22 cellular contexts compared by ENCODE assay signal in genomic region chr10:93754761-93755160, GRCh38. TPM values are rescaled to one million over a fixed set of nuclear protein-coding genes. Genes with fewer than 3 reads are reported as not detected.
"Had no signal": no experiment of that assay in that cellular context is flagged by ENCODE, and none has a peak within 500 bp of the region (broad histone marks: within the 10 kb centered on the region; RNA-seq: fewer than 3 reads in every experiment).

No MANE protein-coding gene starts in this region.

- H3K4me3 ChIP-seq: breast epithelium, hepatocyte, left ventricle myocardium inferior, right lobe of liver, upper lobe of left lung had no signal

- H3K4me3 Mint-ChIP-seq: activated CD4-positive, alpha-beta memory T cell treated with anti-CD3 and anti-CD28 coated beads for 36 hours; activated naive CD8-positive, alpha-beta T cell treated with anti-CD3 and anti-CD28 coated beads for 36 hours; nephron; stimulated activated naive B cell treated with anti-CD40 and anti-IgM and Interleukin-4, amounts not matched to agents 10 μg/mL and 1 μg/mL and 100 μg/mL, for 72 hours had no signal

- H3K36me3 Mint-ChIP-seq: activated CD4-positive, alpha-beta memory T cell treated with anti-CD3 and anti-CD28 coated beads for 36 hours; activated naive CD8-positive, alpha-beta T cell treated with anti-CD3 and anti-CD28 coated beads for 36 hours; stimulated activated naive B cell treated with anti-CD40 and anti-IgM and Interleukin-4, amounts not matched to agents 10 μg/mL and 1 μg/mL and 100 μg/mL, for 72 hours had no signal

- ATAC-seq: right lobe of liver; stimulated activated naive B cell treated with anti-CD40 and anti-IgM and Interleukin-4, amounts not matched to agents 10 μg/mL and 1 μg/mL and 100 μg/mL, for 72 hours had no signal

- DNase-seq: activated CD4-positive, alpha-beta memory T cell treated with anti-CD3 and anti-CD28 coated beads for 36 hours; activated CD4-positive, alpha-beta T cell treated with anti-CD3 and anti-CD28 coated beads for 48 hours; activated naive CD4-positive, alpha-beta T cell treated with Interleukin-2 at 50 U/mL for 16 hours; activated naive CD8-positive, alpha-beta T cell treated with anti-CD3 and anti-CD28 coated beads for 36 hours; activated T-cell treated with anti-CD3 and anti-CD28 coated beads, Interleukin-2, amount 50 U/mL, for 48 hours; cortex of kidney; erythroblast; foreskin melanocyte; kidney glomerular epithelial cell; left ventricle myocardium inferior; nucleus accumbens; right lobe of liver; small intestine; stimulated activated naive B cell treated with anti-CD40 and anti-IgM and Interleukin-4, amounts not matched to agents 10 μg/mL and 1 μg/mL and 100 μg/mL, for 72 hours; T1000; upper lobe of left lung had no signal

- H3K36me3 ChIP-seq: breast epithelium, left ventricle myocardium inferior, right lobe of liver, upper lobe of left lung had no signal

- H3K27me3 ChIP-seq: breast epithelium, right lobe of liver, upper lobe of left lung had no signal

- H3K9me3 Mint-ChIP-seq: activated CD4-positive, alpha-beta memory T cell treated with anti-CD3 and anti-CD28 coated beads for 36 hours; activated naive CD8-positive, alpha-beta T cell treated with anti-CD3 and anti-CD28 coated beads for 36 hours; nephron had no signal

- H2AFZ ChIP-seq: hepatocyte had no signal

- H3K27ac ChIP-seq: breast epithelium, hepatocyte, left ventricle myocardium inferior, right lobe of liver, upper lobe of left lung had no signal

- H3K4me1 ChIP-seq: breast epithelium had no signal

- H3K27ac Mint-ChIP-seq: activated CD4-positive, alpha-beta memory T cell treated with anti-CD3 and anti-CD28 coated beads for 36 hours; stimulated activated naive B cell treated with anti-CD40 and anti-IgM and Interleukin-4, amounts not matched to agents 10 μg/mL and 1 μg/mL and 100 μg/mL, for 72 hours had no signal

- H3K9me3 ChIP-seq: breast epithelium, left ventricle myocardium inferior, right lobe of liver, upper lobe of left lung had no signal

RNA-seq across cellular contexts. Expression of gene LGI1, which starts 3.0 kb away (rescaled TPM):
- total RNA-seq: activated CD4-positive, alpha-beta memory T cell treated with anti-CD3 and anti-CD28 coated beads for 36 hours; activated naive CD8-positive, alpha-beta T cell treated with anti-CD3 and anti-CD28 coated beads for 36 hours; left ventricle myocardium inferior; lung microvascular endothelial cell; myocyte; T-helper 1 cell treated with Interleukin-12 subunit alpha and Interleukin-12 subunit beta and Interleukin-4 antibody, amounts not matched to agents 30 ng/mL and 1 ng/mL, for 36 hours; upper lobe of left lung had no signal
